8 cellular contexts compared by ENCODE assay signal in the genomic region with DNA sequence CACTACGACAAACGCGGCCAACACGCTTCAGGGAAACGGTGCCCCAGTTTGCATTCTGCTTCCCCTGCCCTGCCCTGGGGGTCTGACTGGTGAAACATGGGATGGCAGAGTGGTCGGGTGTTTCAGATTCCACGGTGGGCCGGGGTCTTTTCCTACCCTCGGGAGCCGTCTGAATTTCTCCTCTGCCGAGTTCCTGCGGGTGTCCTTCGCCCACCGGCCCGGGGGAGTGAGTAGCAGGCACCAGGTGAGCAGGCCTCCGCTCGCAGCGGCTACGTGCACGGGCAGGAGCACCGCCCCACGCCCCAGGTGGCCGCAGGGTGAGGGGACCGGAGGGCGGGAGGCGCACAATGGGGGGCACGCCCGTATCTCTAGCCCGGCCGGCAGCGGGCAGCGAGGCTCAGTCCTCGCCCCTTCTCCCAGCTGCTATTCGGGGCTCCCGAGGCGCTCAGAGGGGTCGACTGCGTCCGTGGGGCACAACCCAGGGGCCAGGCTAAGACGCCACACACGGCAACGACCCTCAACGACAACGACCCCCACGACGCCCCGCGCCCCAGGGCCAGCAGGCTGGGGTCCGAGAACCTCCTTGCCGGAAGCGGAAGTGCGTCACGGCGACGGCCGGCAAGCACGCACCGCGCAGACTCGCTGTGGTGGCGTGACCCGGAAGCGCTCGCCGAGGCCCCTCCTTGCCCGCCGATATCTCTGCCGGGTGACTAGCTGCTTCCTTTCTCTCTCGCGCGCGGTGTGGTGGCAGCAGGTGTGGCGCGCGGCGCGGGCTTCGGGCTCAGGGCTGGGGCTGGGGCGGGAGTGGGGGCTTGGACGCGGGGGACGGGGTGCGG. TPM values are rescaled to one million over a fixed set of nuclear protein-coding genes. Genes with fewer than 3 reads are reported as not detected.
DNase-seq lines count a peak whose midpoint lies in the region; ATAC-seq and TF ChIP-seq lines count a peak whose summit lies in the region.

RPS21 (plus strand) TSS at position 721 of the 836 bp plus-strand sequence. CDS start 236 bp downstream, outside the sequence.

- TF ChIP-seq CTCF in right lobe of liver (IDR thresholded peaks at IDR 0.05) = no peak

- peak within 1 kb of the TSS; percentile 96 for H3K27ac ChIP-seq in BLaER1
- peak within 1 kb of the TSS; percentile 86 to 94 (median 93) for H3K27ac ChIP-seq in right lobe of liver

- H3K4me3 ChIP-seq in BLaER1 (peak within 1 kb of the TSS; percentile 98), right lobe of liver (peak within 1 kb of the TSS; percentile 97 to 99 (median 99))

- ATAC-seq in GM19324 (IDR thresholded peaks at IDR 0.05; ENCODE audit: low FRiP score, unreplicated experiment) (peak; percentile 81), HG03469 (IDR thresholded peaks at IDR 0.05; ENCODE audit: unreplicated experiment) (peak; percentile 56), right lobe of liver (peak; percentile 81 to 91 (median 86))

- H3K27me3 ChIP-seq in BLaER1 (no peaks in the 10 kb centered on the region), right lobe of liver (no peaks in the 10 kb centered on the region)

- H3K4me1 ChIP-seq in BLaER1 = peaks cover 47% of the 10 kb centered on the region
- H3K4me1 ChIP-seq in right lobe of liver = peaks cover 0 to 28% (median 7%) of the 10 kb centered on the region in 4 donors

- H3K9ac ChIP-seq in BLaER1 = peak within 1 kb of the TSS; percentile 98

- H4K20me1 ChIP-seq in BLaER1 = peaks cover 57% of the 10 kb centered on the region

- peak within 1 kb of the TSS; percentile 94 for H3K4me2 ChIP-seq in BLaER1

- peak; percentile 74 for TF ChIP-seq POLR2A in right lobe of liver (IDR thresholded peaks at IDR 0.05)

- intact Hi-C loops in right lobe of liver (cut with DNase I) = no loop called here

- H3K9me3 ChIP-seq in BLaER1 (no peaks in the 10 kb centered on the region), right lobe of liver (no peaks in the 10 kb centered on the region)

- peak; percentile 91 for DNase-seq in NCI-H69 (lab: John Stamatoyannopoulos, UW)
- peak; percentile 88 to 91 for DNase-seq in activated CD4-positive, alpha-beta T cell treated with anti-CD3 and anti-CD28 coated beads, Interleukin-2, amount 50 U/mL, for 24 hours (ENCODE audit: low read depth in 1 of 2, low spot score in 1 of 2)
- DNase-seq in dermis blood vessel endothelial cell = peak; percentile 96
- DNase-seq in right lobe of liver = peak; percentile 95 to 96 (median 95)
- peak; percentile 93 for DNase-seq in stimulated activated CD4-positive, alpha-beta T cell treated with anti-CD3 and anti-CD28 coated beads, Interleukin-4, amount 100 ng/mL, for 24 hours

- WGBS in right lobe of liver (ENCODE audit: insufficient coverage, low coverage, low lambda C conversion rate, missing lambda C conversion rate) = 0% methylated on average over 11 of the region's 83 CpGs

- H3K36me3 ChIP-seq in BLaER1 = peaks cover 50% of the 10 kb centered on the region
- peaks cover 0 to 10% (median 0%) of the 10 kb centered on the region in 4 donors for H3K36me3 ChIP-seq in right lobe of liver

RNA-seq across cellular contexts. Expression of gene RPS21, which starts in this region (rescaled TPM):
- total RNA-seq in dermis blood vessel endothelial cell (226 and 1,095 TPM in 2 replicates), right lobe of liver (100 to 1,000 TPM; 339 to 696 (median 413) TPM)

Comparison
In these comparisons a context has a peak if more than half of its experiments do, and no peak if none do; other contexts are left out.
1. Peak in every context shown above with its lines: DNase-seq, ATAC-seq, H3K4me3 ChIP-seq and H3K27ac ChIP-seq.